In genomic region chr16:11768850-11769249, GRCh38 we compare ENCODE assay signal across 14 cellular contexts. TPM values are rescaled to one million over a fixed set of nuclear protein-coding genes. Genes with fewer than 3 reads are reported as not detected.
A peak's percentile ranks its signal among the peaks of the same experiment; 100 is the strongest.
DNase-seq lines count a peak whose midpoint lies in the region; ATAC-seq, FAIRE-seq and TF ChIP-seq lines count a peak whose summit lies in the region.
"Had no signal": no experiment of that assay in that cellular context is flagged by ENCODE, and none has a peak within 500 bp of the region (broad histone marks: within the 10 kb centered on the region; RNA-seq: fewer than 3 reads in every experiment).

No MANE protein-coding gene starts in this region.

- no peaks in the 10 kb centered on the region for H3K4me1 ChIP-seq in endodermal cell (ENCODE audit: control insufficient read depth, insufficient read depth, low read length)
- no peaks in the 10 kb centered on the region for H3K4me1 ChIP-seq in Caco-2
- H3K4me1 ChIP-seq: SJCRH30 had no signal

- peak overlapping the region; percentile 19 to 41 for H3K4me3 Mint-ChIP-seq in CD14-positive monocyte
- H3K4me3 Mint-ChIP-seq in activated naive CD8-positive, alpha-beta T cell treated with anti-CD3 and anti-CD28 coated beads for 36 hours = no peak overlapping the region
- H3K4me3 Mint-ChIP-seq in endodermal cell = no peak overlapping the region
- H3K4me3 Mint-ChIP-seq in Caco-2 (ENCODE audit: unreplicated experiment) = no peak overlapping the region
- H3K4me3 Mint-ChIP-seq: stimulated activated effector memory CD8-positive, alpha-beta T cell treated with anti-CD3 and anti-CD28 coated beads, Interleukin-12 subunit alpha, Interleukin-12 subunit beta, amount 100 ng/mL, for 72 hours had no signal

- H3K9me3 ChIP-seq in endodermal cell (ENCODE audit: control insufficient read depth, low read length) = no peaks in the 10 kb centered on the region
- H3K9me3 ChIP-seq in Caco-2 = no peaks in the 10 kb centered on the region
- H3K9me3 ChIP-seq: SJCRH30 had no signal

- H3K36me3 ChIP-seq in endodermal cell (ENCODE audit: control insufficient read depth, insufficient read depth, low read length) = peaks cover 78% of the 10 kb centered on the region
- peaks cover 1% of the 10 kb centered on the region for H3K36me3 ChIP-seq in Caco-2 (ENCODE audit: control insufficient read depth, insufficient read depth, low read length)

- H3K4me3 ChIP-seq in NB4 (ENCODE audit: low read depth, low read length) (no peak overlapping the region), endodermal cell (ENCODE audit: low read length) (no peak overlapping the region), Caco-2 (ENCODE audit: low read depth, low read length) (no peak overlapping the region)
- H3K4me3 ChIP-seq: cardiac muscle cell, SJCRH30 had no signal

- H3K4me1 Mint-ChIP-seq in CD14-positive monocyte (peaks cover 13% of the 10 kb centered on the region), endodermal cell (no peaks in the 10 kb centered on the region), Caco-2 (ENCODE audit: low read depth, unreplicated experiment) (no peaks in the 10 kb centered on the region)
- H3K4me1 Mint-ChIP-seq in activated naive CD8-positive, alpha-beta T cell treated with anti-CD3 and anti-CD28 coated beads for 36 hours = peaks cover 14% of the 10 kb centered on the region
- H3K4me1 Mint-ChIP-seq: stimulated activated effector memory CD8-positive, alpha-beta T cell treated with anti-CD3 and anti-CD28 coated beads, Interleukin-12 subunit alpha, Interleukin-12 subunit beta, amount 100 ng/mL, for 72 hours had no signal

- FAIRE-seq in GM18507 (lab: Jason Lieb, UNC) = peak; percentile 79
- FAIRE-seq: islet of Langerhans had no signal

- no peak overlapping the region for H3K9ac ChIP-seq in endodermal cell (ENCODE audit: extremely low read depth, low read length, poor library complexity, severe bottlenecking)

- no TSS peak for BruUV-seq in Caco-2 (replicated peaks; lab: Mats Ljungman, UMichigan)

- H3K27me3 ChIP-seq in endodermal cell (ENCODE audit: control insufficient read depth, insufficient read depth, low read length, poor library complexity, severe bottlenecking) (no peaks in the 10 kb centered on the region), Caco-2 (replicated peaks; ENCODE audit: control insufficient read depth, insufficient read depth, low read length) (no peaks in the 10 kb centered on the region)
- H3K27me3 ChIP-seq: cardiac muscle cell, SJCRH30 had no signal

- H3K27ac ChIP-seq in endodermal cell (ENCODE audit: low read depth, low read length) = no peak overlapping the region
- H3K27ac ChIP-seq: cardiac muscle cell, SJCRH30 had no signal

- H3K27ac Mint-ChIP-seq in CD14-positive monocyte (peak overlapping the region; percentile 76 to 91 (median 83)), endodermal cell (no peak overlapping the region), Caco-2 (ENCODE audit: unreplicated experiment) (no peak overlapping the region)
- peak overlapping the region; percentile 74 for H3K27ac Mint-ChIP-seq in activated naive CD8-positive, alpha-beta T cell treated with anti-CD3 and anti-CD28 coated beads for 36 hours
- H3K27ac Mint-ChIP-seq: stimulated activated effector memory CD8-positive, alpha-beta T cell treated with anti-CD3 and anti-CD28 coated beads, Interleukin-12 subunit alpha, Interleukin-12 subunit beta, amount 100 ng/mL, for 72 hours had no signal

- intact Hi-C loops in CD14-positive monocyte (cut with micrococcal nuclease) (no loop called here), Caco-2 (cut with micrococcal nuclease; ENCODE audit: unreplicated experiment) (no loop called here)

- TF ChIP-seq POLR2A in NB4 (IDR thresholded peaks at IDR 0.05; ENCODE audit: extremely low read depth, insufficient read length) = no peak

- WGBS in endodermal cell (ENCODE audit: insufficient coverage in 1 of 2, insufficient read length in 1 of 2), 2 experiments = 95 to 98% methylated on average over 7 of the region's 7 CpGs

- TF ChIP-seq CTCF in CD14-positive monocyte (IDR thresholded peaks at IDR 0.05) (no peak), NB4 (IDR thresholded peaks at IDR 0.05; ENCODE audit: low read depth, low read length) (no peak), endodermal cell (conservative IDR thresholded peaks at IDR 0.05) (no peak), Caco-2 (IDR thresholded peaks at IDR 0.05; ENCODE audit: insufficient read depth in 1 of 2, low read depth in 1 of 2, low read length in 1 of 2, severe bottlenecking in 1 of 2, unreplicated experiment in 1 of 2) (no peak)

- ATAC-seq in HG03108 (IDR thresholded peaks at IDR 0.05; ENCODE audit: unreplicated experiment) = no peak
- ATAC-seq: stimulated activated effector memory CD8-positive, alpha-beta T cell treated with anti-CD3 and anti-CD28 coated beads, Interleukin-12 subunit alpha, Interleukin-12 subunit beta, amount 100 ng/mL, for 72 hours had no signal

- H3K36me3 Mint-ChIP-seq in CD14-positive monocyte (peaks cover 69 to 80% of the 10 kb centered on the region in 2 donors), endodermal cell (ENCODE audit: low read depth) (peaks cover 63% of the 10 kb centered on the region), Caco-2 (ENCODE audit: insufficient read depth, unreplicated experiment) (peaks cover 52% of the 10 kb centered on the region)
- H3K36me3 Mint-ChIP-seq in activated naive CD8-positive, alpha-beta T cell treated with anti-CD3 and anti-CD28 coated beads for 36 hours = peaks cover 31% of the 10 kb centered on the region

- POLR2A ChIA-PET in Caco-2 (lab: Charles Lee) = no interaction called here

- H3K9me3 Mint-ChIP-seq in CD14-positive monocyte (no peaks in the 10 kb centered on the region), endodermal cell (no peaks in the 10 kb centered on the region), Caco-2 (ENCODE audit: unreplicated experiment) (no peaks in the 10 kb centered on the region)
- H3K9me3 Mint-ChIP-seq in activated naive CD8-positive, alpha-beta T cell treated with anti-CD3 and anti-CD28 coated beads for 36 hours = no peaks in the 10 kb centered on the region
- H3K9me3 Mint-ChIP-seq: stimulated activated effector memory CD8-positive, alpha-beta T cell treated with anti-CD3 and anti-CD28 coated beads, Interleukin-12 subunit alpha, Interleukin-12 subunit beta, amount 100 ng/mL, for 72 hours had no signal

- DNase-seq in CD14-positive monocyte (ENCODE audit: low spot score) = no peak
- DNase-seq in GM18507 (ENCODE audit: extremely low spot score, insufficient read length, low read depth) = no peak
- DNase-seq in NB4 (ENCODE audit: low read depth) = peak; percentile 48
- no peak for DNase-seq in activated naive CD8-positive, alpha-beta T cell treated with anti-CD3 and anti-CD28 coated beads for 36 hours
- DNase-seq in OCI-M1 (lab: John Stamatoyannopoulos, UW) = no peak
- DNase-seq in endodermal cell = no peak
- DNase-seq in Caco-2 = no peak
- DNase-seq: C1 segment of cervical spinal cord, IMR-90, SJCRH30 had no signal

- CTCF ChIA-PET in Caco-2 (lab: Charles Lee) = no interaction called here

- H3K27me3 Mint-ChIP-seq in CD14-positive monocyte (ENCODE audit: low read depth in 3 of 3) = no peaks in the 10 kb centered on the region
- no peaks in the 10 kb centered on the region for H3K27me3 Mint-ChIP-seq in activated naive CD8-positive, alpha-beta T cell treated with anti-CD3 and anti-CD28 coated beads for 36 hours
- no peaks in the 10 kb centered on the region for H3K27me3 Mint-ChIP-seq in endodermal cell (ENCODE audit: insufficient read depth)
- no peaks in the 10 kb centered on the region for H3K27me3 Mint-ChIP-seq in Caco-2 (ENCODE audit: insufficient read depth, unreplicated experiment)

RNA-seq across cellular contexts. Expression of gene TXNDC11, which starts 26.2 kb away (rescaled TPM):
- polyA plus RNA-seq in CD14-positive monocyte = 10 to 100 TPM; 32.9 to 40.6 TPM
- 10 to 100 TPM; 24.5 to 27.3 TPM for total RNA-seq in activated naive CD8-positive, alpha-beta T cell treated with anti-CD3 and anti-CD28 coated beads for 36 hours
- total RNA-seq in endodermal cell (10 to 100 TPM; 16.4 to 20.8 TPM), Caco-2 (2022) (23.5 and 24.3 TPM in 2 replicates)
- 13.2 TPM for polyA plus RNA-seq in endodermal cell (2013, experiment 1 of 2)
- 13.6 TPM for polyA plus RNA-seq in endodermal cell (2013, experiment 2 of 2)

RNA-seq across cellular contexts. Expression of gene ZC3H7A, which starts 28.2 kb away (rescaled TPM):
- 10 to 100 TPM; 22.6 to 27.5 TPM for polyA plus RNA-seq in CD14-positive monocyte
- total RNA-seq in activated naive CD8-positive, alpha-beta T cell treated with anti-CD3 and anti-CD28 coated beads for 36 hours = 10 to 100 TPM; 54.1 to 57.9 TPM
- 10 to 100 TPM; 37.7 to 38.5 TPM for total RNA-seq in endodermal cell
- polyA plus RNA-seq in endodermal cell (2013, experiment 1 of 2) = 49.7 TPM
- 47.6 TPM for polyA plus RNA-seq in endodermal cell (2013, experiment 2 of 2)
- 42.0 TPM in 2 replicates for total RNA-seq in Caco-2 (2022)

Comparison
In these comparisons a context has a peak if more than half of its experiments do, and no peak if none do; other contexts are left out.
1. H3K27ac Mint-ChIP-seq: peak in CD14-positive monocyte (7 of 7) and activated naive CD8-positive, alpha-beta T cell treated with anti-CD3 and anti-CD28 coated beads for 36 hours (single experiment); none in endodermal cell (single experiment) and Caco-2 (single experiment).
2. H3K4me3 Mint-ChIP-seq: peak in CD14-positive monocyte (2 of 2); none in activated naive CD8-positive, alpha-beta T cell treated with anti-CD3 and anti-CD28 coated beads for 36 hours (single experiment), endodermal cell (single experiment) and Caco-2 (single experiment).